ENCODE assay signal across 20 cellular contexts in genomic region chr9:89899476-89900047, GRCh38.
DNase-seq lines count a peak whose midpoint lies in the region; ATAC-seq and TF ChIP-seq lines count a peak whose summit lies in the region.
"Had no signal": no experiment of that assay in that cellular context is flagged by ENCODE, and none has a peak within 500 bp of the region (broad histone marks: within the 10 kb centered on the region; RNA-seq: fewer than 3 reads in every experiment).

No MANE protein-coding gene starts in this region.

- H3T11ph ChIP-seq in H9 (ENCODE audit: low read length): no peak overlapping the region

- H3K14ac ChIP-seq in H9 (ENCODE audit: insufficient read depth, low read length): no peak overlapping the region

- TF ChIP-seq POLR2A in esophagus muscularis mucosa (IDR thresholded peaks at IDR 0.05; ENCODE audit: low read depth): no peak

- H3K4me3 Mint-ChIP-seq in H9 (no peak overlapping the region), nephron (no peak overlapping the region), type B pancreatic cell (no peak overlapping the region)
- H3K4me3 Mint-ChIP-seq: CD8-positive, alpha-beta T cell; IgD-negative memory B cell had no signal

- H3K9ac ChIP-seq in H9 (ENCODE audit: extremely low read depth, insufficient read length, low read length): no peak overlapping the region

- H3K27me3 Mint-ChIP-seq in H9 (ENCODE audit: low read depth) (peaks cover 5% of the 10 kb centered on the region; the same call in 1 of the 2 replicates), nephron (ENCODE audit: low read depth) (peaks cover 4% of the 10 kb centered on the region), type B pancreatic cell (peaks cover 7% of the 10 kb centered on the region)

- H3K9me3 Mint-ChIP-seq in H9 (no peaks in the 10 kb centered on the region), nephron (no peaks in the 10 kb centered on the region), type B pancreatic cell (no peaks in the 10 kb centered on the region)
- H3K9me3 Mint-ChIP-seq: CD8-positive, alpha-beta T cell; IgD-negative memory B cell had no signal

- H3K23me2 ChIP-seq in H9 (ENCODE audit: insufficient read length, low read depth, low read length, poor library complexity, severe bottlenecking): no peaks in the 10 kb centered on the region

- H4K5ac ChIP-seq in H9 (ENCODE audit: insufficient read length, low read depth, low read length): no peak overlapping the region

- H2AK5ac ChIP-seq in H9 (ENCODE audit: insufficient read length, low read length): no peak overlapping the region

- H3K23ac ChIP-seq in H9 (ENCODE audit: insufficient read length, low read depth, low read length): no peak overlapping the region

- no peak overlapping the region for H2BK12ac ChIP-seq in H9 (ENCODE audit: insufficient read length, low read depth, low read length)

- no peaks in the 10 kb centered on the region for H3K4me1 ChIP-seq in H9 (ENCODE audit: insufficient read depth, low read length)
- peaks cover 7 to 17% (median 15%) of the 10 kb centered on the region in 4 donors for H3K4me1 ChIP-seq in esophagus muscularis mucosa

- no peak overlapping the region for H3K4ac ChIP-seq in H9 (ENCODE audit: low read depth, low read length)

- no peak for TF ChIP-seq EP300 in esophagus muscularis mucosa (IDR thresholded peaks at IDR 0.05)

- H3K27ac Mint-ChIP-seq in H9: no peak overlapping the region
- peak overlapping the region in 2 of 3 experiments; percentile 20 to 75 for H3K27ac Mint-ChIP-seq in nephron
- no peak overlapping the region for H3K27ac Mint-ChIP-seq in type B pancreatic cell
- H3K27ac Mint-ChIP-seq: CD8-positive, alpha-beta T cell; IgD-negative memory B cell had no signal

- H3K27me3 ChIP-seq in H9 (ENCODE audit: insufficient read depth, low read length): no peaks in the 10 kb centered on the region
- H3K27me3 ChIP-seq in esophagus muscularis mucosa: no peaks in the 10 kb centered on the region

- no peak overlapping the region for H2BK5ac ChIP-seq in H9 (ENCODE audit: insufficient read length, low read length)

- TF ChIP-seq CTCF in H9 (conservative IDR thresholded peaks at IDR 0.05) (no peak), esophagus muscularis mucosa (IDR thresholded peaks at IDR 0.05) (no peak), nephron (IDR thresholded peaks at IDR 0.05; ENCODE audit: unreplicated experiment in 3 of 3) (no peak), type B pancreatic cell (conservative IDR thresholded peaks at IDR 0.05) (no peak)

- no peaks in the 10 kb centered on the region for H3K36me3 Mint-ChIP-seq in H9 (ENCODE audit: insufficient read depth in 1 of 3, low read depth in 3 of 3)
- H3K36me3 Mint-ChIP-seq in nephron (ENCODE audit: low read depth): no peaks in the 10 kb centered on the region
- no peaks in the 10 kb centered on the region for H3K36me3 Mint-ChIP-seq in type B pancreatic cell
- H3K36me3 Mint-ChIP-seq: CD8-positive, alpha-beta T cell; IgD-negative memory B cell had no signal

- H3K4me1 Mint-ChIP-seq in H9 (peaks cover 13 to 14% of the 10 kb centered on the region in 2 experiments), nephron (peaks cover 46% of the 10 kb centered on the region), type B pancreatic cell (ENCODE audit: unreplicated experiment) (peaks cover 16% of the 10 kb centered on the region)
- H3K4me1 Mint-ChIP-seq: IgD-negative memory B cell had no signal

- H2BK15ac ChIP-seq in H9 (ENCODE audit: low read depth, low read length): no peak overlapping the region

- H4K91ac ChIP-seq in H9 (ENCODE audit: insufficient read length, low read depth, low read length): no peak overlapping the region

- no peak overlapping the region for H3K27ac ChIP-seq in H9 (ENCODE audit: insufficient read length, low read depth, low read length)
- no peak overlapping the region for H3K27ac ChIP-seq in esophagus muscularis mucosa (replicated peaks in 1 of 4)
- H3K27ac ChIP-seq: HL-60 had no signal

- H2AFZ ChIP-seq in H9 (ENCODE audit: low read length): no peak overlapping the region

- H2BK120ac ChIP-seq in H9 (ENCODE audit: low read depth, low read length, poor library complexity, severe bottlenecking): no peak overlapping the region

- H3K56ac ChIP-seq in H9 (ENCODE audit: insufficient read length, low read depth, low read length): no peak overlapping the region

- ATAC-seq in HG03139 (IDR thresholded peaks at IDR 0.05; ENCODE audit: unreplicated experiment): no peak
- ATAC-seq: CD8-positive, alpha-beta T cell; Panc1 had no signal

- WGBS in H9 (ENCODE audit: extremely low coverage, insufficient read length, low lambda C conversion rate): no CpG with 5 or more reads among the region's 4 CpGs
- 67% methylated on average over 4 of the region's 4 CpGs for WGBS in esophagus muscularis mucosa

- H2BK20ac ChIP-seq in H9 (ENCODE audit: low read depth, low read length, poor library complexity, severe bottlenecking): no peak overlapping the region

- H4K8ac ChIP-seq in H9 (replicated peaks; ENCODE audit: insufficient read length, low read depth, low read length): no peak overlapping the region

- H3K36me3 ChIP-seq in esophagus muscularis mucosa: no peaks in the 10 kb centered on the region

- no peaks in the 10 kb centered on the region for H3K79me2 ChIP-seq in H9 (ENCODE audit: insufficient read depth, low read length)

- no peaks in the 10 kb centered on the region for H4K20me1 ChIP-seq in H9 (ENCODE audit: control insufficient read depth, insufficient read depth, insufficient read length)

- H3K18ac ChIP-seq in H9 (ENCODE audit: insufficient read length, low read depth, low read length): no peak overlapping the region

- H3K9me3 ChIP-seq in H9 (ENCODE audit: control insufficient read depth, low read depth, low read length) (no peaks in the 10 kb centered on the region), esophagus muscularis mucosa (no peaks in the 10 kb centered on the region)

- no peak overlapping the region for H3K4me3 ChIP-seq in esophagus muscularis mucosa

- H3K4me2 ChIP-seq in H9 (ENCODE audit: insufficient read depth, insufficient read length, low read length): no peak overlapping the region

- DNase-seq in A172 (ENCODE audit: low spot score) (peak; percentile 42), H9 (peak; percentile 28), esophagus muscularis mucosa (ENCODE audit: extremely low spot score) (peak; percentile 53), type B pancreatic cell (ENCODE audit: extremely low spot score, unreplicated experiment) (no peak), NCI-H146 treated with DMSO at 0.1 percent for 48 hours (lab: John Stamatoyannopoulos, UW; ENCODE audit: unreplicated experiment) (no peak)
- no peak for DNase-seq in activated CD4-positive, alpha-beta T cell treated with anti-CD3 and anti-CD28 coated beads for 48 hours
- DNase-seq: DND-41, HCEC 1CT, Karpas-422, NCI-H1048, NCI-H1436, NCI-H2029 treated with DMSO at 0.1 percent for 48 hours, NCI-H2171 treated with DMSO at 0.1 percent for 48 hours, NCI-H446 had no signal

- intact Hi-C loops in esophagus muscularis mucosa (cut with DNase I): no loop called here

- H3K79me1 ChIP-seq in H9 (ENCODE audit: insufficient read depth, low read depth, low read length, poor library complexity, severe bottlenecking): no peaks in the 10 kb centered on the region

Comparison
In these comparisons a context has a peak if more than half of its experiments do, and no peak if none do; other contexts are left out.
1. DNase-seq: peak in A172 (single experiment), H9 (single experiment) and esophagus muscularis mucosa (single experiment); none in activated CD4-positive, alpha-beta T cell treated with anti-CD3 and anti-CD28 coated beads for 48 hours (single experiment), type B pancreatic cell (single experiment) and NCI-H146 treated with DMSO at 0.1 percent for 48 hours (single experiment).
2. H3K27ac Mint-ChIP-seq: peak in nephron (2 of 3); none in H9 (0 of 3) and type B pancreatic cell (single experiment).